ENCODE assay signal across 8 cellular contexts in genomic region chr2:113157108-113157896, GRCh38. TPM values are rescaled to one million over a fixed set of nuclear protein-coding genes. Genes with fewer than 3 reads are reported as not detected.
DNase-seq lines count a peak whose midpoint lies in the region; ATAC-seq and TF ChIP-seq lines count a peak whose summit lies in the region.

No MANE protein-coding gene starts in this region.

- H3K4me1 ChIP-seq in GM23248 (ENCODE audit: insufficient read depth), result peaks cover 9% of the 10 kb centered on the region
- H3K4me1 ChIP-seq in cardiac muscle cell (ENCODE audit: low read depth), result no peaks in the 10 kb centered on the region
- H3K4me1 ChIP-seq in psoas muscle, result no peaks in the 10 kb centered on the region

- TF ChIP-seq CTCF in cardiac muscle cell (IDR thresholded peaks at IDR 0.05; ENCODE audit: low read depth, low read length) (no peak), psoas muscle (IDR thresholded peaks at IDR 0.05) (no peak)

- peak overlapping the region; percentile 52 for H3K9ac ChIP-seq in GM23248

- no peaks in the 10 kb centered on the region for H4K20me1 ChIP-seq in GM23248 (ENCODE audit: insufficient read depth)

- in situ Hi-C loops in GM23248 (cut with MboI), result no loop called here

- no peaks in the 10 kb centered on the region for H3K79me2 ChIP-seq in GM23248 (ENCODE audit: insufficient read depth)

- ATAC-seq in psoas muscle, result no peak

- WGBS in GM23248 (ENCODE audit: low coverage in 1 of 2, low lambda C conversion rate in 2 of 2, missing lambda C conversion rate in 2 of 2), 2 experiments, result 1% methylated on average over 18 to 77 of the region's 92 CpGs
- 1 to 3% (median 1%) methylated on average over 38 to 92 of the region's 92 CpGs for WGBS in psoas muscle, 3 donors

- H3K4me2 ChIP-seq in GM23248 (ENCODE audit: unreplicated experiment), result peak overlapping the region; percentile 39

- intact Hi-C loops in psoas muscle (cut with DNase I), result no loop called here

- no peak overlapping the region for H3K27ac ChIP-seq in GM23248
- peak overlapping the region; percentile 30 for H3K27ac ChIP-seq in cardiac muscle cell
- no peak overlapping the region for H3K27ac ChIP-seq in psoas muscle

- DNase-seq in DMS53 treated with DMSO at 0.1 percent for 48 hours (lab: John Stamatoyannopoulos, UW; ENCODE audit: unreplicated experiment), result peak; percentile 73
- peak; percentile 58 for DNase-seq in GM23248
- DNase-seq in NCI-H1930 (lab: John Stamatoyannopoulos, UW), result peak; percentile 30 to 59
- DNase-seq in activated T-helper 9 cell treated with anti-CD3 and anti-CD28 coated beads, Interleukin-2, amount 50 U/mL, for 16 hours (ENCODE audit: low read depth), result peak; percentile 41
- DNase-seq in cardiac muscle cell (ENCODE audit: low read depth in 1 of 2, low spot score in 1 of 2), result peak; percentile 16 to 70
- no peak for DNase-seq in psoas muscle
- DNase-seq in GDM1 (lab: John Stamatoyannopoulos, UW), result no peak
- DNase-seq in medulla oblongata (ENCODE audit: extremely low spot score), result no peak

- 0 out of 2 replicates have a peak, but pooled peaks cover 11% of the 10 kb centered on the region for H3F3A ChIP-seq in GM23248 (ENCODE audit: insufficient read depth)

- H3K9me3 ChIP-seq in GM23248 (ENCODE audit: low read depth), result no peaks in the 10 kb centered on the region
- no peaks in the 10 kb centered on the region for H3K9me3 ChIP-seq in cardiac muscle cell (ENCODE audit: low read depth)
- H3K9me3 ChIP-seq in psoas muscle, result no peaks in the 10 kb centered on the region

- peak overlapping the region; percentile 90 for H2AFZ ChIP-seq in GM23248

- H3K36me3 ChIP-seq in GM23248 (ENCODE audit: low read depth) (no peaks in the 10 kb centered on the region), cardiac muscle cell (no peaks in the 10 kb centered on the region), psoas muscle (ENCODE audit: insufficient read depth in 1 of 2, low read depth in 1 of 2) (no peaks in the 10 kb centered on the region)

- no peaks in the 10 kb centered on the region for H3K27me3 ChIP-seq in GM23248 (replicated peaks; ENCODE audit: insufficient read depth)
- H3K27me3 ChIP-seq in cardiac muscle cell, result no peaks in the 10 kb centered on the region
- H3K27me3 ChIP-seq in psoas muscle (ENCODE audit: insufficient read depth in 3 of 3, low read length in 2 of 3), result peaks cover 0 to 16% (median 7%) of the 10 kb centered on the region in 3 donors

- H3K9me2 ChIP-seq in GM23248 (ENCODE audit: insufficient read depth), result no peaks in the 10 kb centered on the region

- H3K4me3 ChIP-seq in GM23248 (peak overlapping the region; percentile 69), cardiac muscle cell (peak overlapping the region; percentile 55), psoas muscle (peak overlapping the region; percentile 45)

RNA-seq across cellular contexts. Expression of gene PSD4, which starts 16.5 kb away (rescaled TPM):
- total RNA-seq in GM23248 (2014; rRNA removed; shearing (Covaris generic)), result 2.8 and 6.1 TPM in 2 replicates
- polyA plus RNA-seq in GM23248 (2016; fragmentation: Nextera tagmentation; extraction: Ambion mirVana) (0.63 and 1.1 TPM in 2 replicates), cardiac muscle cell (2.5 and 3.8 TPM in 2 replicates), psoas muscle (under 1 TPM; 0.35 to 0.87 (median 0.82) TPM)
- total RNA-seq in cardiac muscle cell (5.4 and 9.0 TPM in 2 replicates), psoas muscle (1 to 10 TPM in 3 of 4 donors, under 1 TPM in 1; 0.76 to 1.7 (median 1.3) TPM)

RNA-seq across cellular contexts. Expression of gene IL1RN, which starts 29.9 kb away (rescaled TPM):
- total RNA-seq in GM23248 (2014; rRNA removed; shearing (Covaris generic)), result 2.4 TPM in 1 of 2 replicates, not detected in the other
- polyA plus RNA-seq in GM23248 (2016; fragmentation: Nextera tagmentation; extraction: Ambion mirVana), result 0.14 TPM in 1 of 2 replicates, not detected in the other
- total RNA-seq in cardiac muscle cell, result not detected in 2 replicates
- not detected in 2 replicates for polyA plus RNA-seq in cardiac muscle cell
- total RNA-seq in psoas muscle, result 1 to 10 TPM in 1 of 4 donors, under 1 TPM in 2, not detected in 1; 0.19 to 2.0 (median 0.24) TPM
- under 1 TPM; 0.09 to 0.53 (median 0.23) TPM for polyA plus RNA-seq in psoas muscle

Comparison
In these comparisons a context has a peak if more than half of its experiments do, and no peak if none do; other contexts are left out.
1. DNase-seq: peak in DMS53 treated with DMSO at 0.1 percent for 48 hours (single experiment), GM23248 (single experiment), NCI-H1930 (2 of 2), activated T-helper 9 cell treated with anti-CD3 and anti-CD28 coated beads, Interleukin-2, amount 50 U/mL, for 16 hours (single experiment) and cardiac muscle cell (2 of 2); none in psoas muscle (0 of 2), GDM1 (single experiment) and medulla oblongata (single experiment).
2. Peak in every context shown above with its lines, with median percentiles within 50 percentile points of each other: H3K4me3 ChIP-seq.